13 cellular contexts compared by ENCODE assay signal in genomic region chr12:104370989-104371870, GRCh38.
A peak's percentile ranks its signal among the peaks of the same experiment; 100 is the strongest.
DNase-seq lines count a peak whose midpoint lies in the region; ATAC-seq, FAIRE-seq and TF ChIP-seq lines count a peak whose summit lies in the region.
"Had no signal": no experiment of that assay in that cellular context is flagged by ENCODE, and none has a peak within 500 bp of the region (broad histone marks: within the 10 kb centered on the region; RNA-seq: fewer than 3 reads in every experiment).

No MANE protein-coding gene starts in this region.

- 47 to 60% (median 52%) methylated on average over 16 of the region's 16 CpGs for WGBS in small intestine, 3 donors

- H3K27ac ChIP-seq in lower lobe of right lung (no peak overlapping the region), small intestine (ENCODE audit: low read depth in 1 of 2, low read length in 1 of 2) (no peak overlapping the region)
- H3K27ac ChIP-seq: tibial nerve had no signal

- peaks cover 9% of the 10 kb centered on the region for H3K9me3 Mint-ChIP-seq in chondrocyte (ENCODE audit: low read depth)
- H3K9me3 Mint-ChIP-seq in activated T-helper 2 cell treated with anti-CD3 and anti-CD28 coated beads, Interferon-gamma antibody, Interleukin-2, Interleukin-4, amounts not matched to agents 10 μg/mL and 5 μg/mL and 100 μg/mL, durations not matched to agents 14 hours and 24 hours and 36 hours = peaks cover 13% of the 10 kb centered on the region

- DNase-seq in Caki2 (ENCODE audit: low read depth) = peak; percentile 21
- DNase-seq in LHCN-M2 (ENCODE audit: low read depth) = peak; percentile 66
- no peak for DNase-seq in chondrocyte (ENCODE audit: low spot score)
- DNase-seq in lower lobe of right lung = no peak
- DNase-seq in medulla oblongata (ENCODE audit: extremely low spot score) = no peak
- no peak for DNase-seq in small intestine
- DNase-seq in stimulated activated CD4-positive, alpha-beta T cell treated with anti-CD3 and anti-CD28 coated beads, Interleukin-1b, Interleukin-23, amount 100 ng/mL, for 48 hours = no peak
- no peak for DNase-seq in activated T-helper 2 cell treated with anti-CD3 and anti-CD28 coated beads, Interferon-gamma antibody, Interleukin-2, Interleukin-4, amounts not matched to agents 10 μg/mL and 5 μg/mL and 100 μg/mL, durations not matched to agents 14 hours and 24 hours and 36 hours (ENCODE audit: low spot score)
- DNase-seq: DMS153; stimulated activated CD4-positive, alpha-beta T cell treated with anti-CD3 and anti-CD28 coated beads, Interleukin-4, amount 100 ng/mL, for 4 hours had no signal

- intact Hi-C loops in lower lobe of right lung (cut with DNase I) = no loop called here
- intact Hi-C loops in activated T-helper 2 cell treated with anti-CD3 and anti-CD28 coated beads, Interferon-gamma antibody, Interleukin-2, Interleukin-4, amounts not matched to agents 10 μg/mL and 5 μg/mL and 100 μg/mL, durations not matched to agents 14 hours and 24 hours and 36 hours (cut with micrococcal nuclease) = no loop called here

- TF ChIP-seq CTCF in chondrocyte (IDR thresholded peaks at IDR 0.05) (no peak), lower lobe of right lung (IDR thresholded peaks at IDR 0.05) (no peak)

- ATAC-seq in lower lobe of right lung = peak; percentile 35 to 43

- no peak overlapping the region for H3K4me3 Mint-ChIP-seq in chondrocyte (ENCODE audit: unreplicated experiment)
- H3K4me3 Mint-ChIP-seq in activated T-helper 2 cell treated with anti-CD3 and anti-CD28 coated beads, Interferon-gamma antibody, Interleukin-2, Interleukin-4, amounts not matched to agents 10 μg/mL and 5 μg/mL and 100 μg/mL, durations not matched to agents 14 hours and 24 hours and 36 hours (ENCODE audit: low read depth) = no peak overlapping the region
- H3K4me3 Mint-ChIP-seq: activated CD4-positive, alpha-beta memory T cell treated with anti-CD3 and anti-CD28 coated beads, Interleukin-2, amount 10 ng/mL, durations not matched to agents 7 days and 5 days; brain had no signal

- H3K36me3 Mint-ChIP-seq in chondrocyte (ENCODE audit: low read depth) = peaks cover 7% of the 10 kb centered on the region
- no peaks in the 10 kb centered on the region for H3K36me3 Mint-ChIP-seq in activated T-helper 2 cell treated with anti-CD3 and anti-CD28 coated beads, Interferon-gamma antibody, Interleukin-2, Interleukin-4, amounts not matched to agents 10 μg/mL and 5 μg/mL and 100 μg/mL, durations not matched to agents 14 hours and 24 hours and 36 hours (ENCODE audit: low read depth)
- H3K36me3 Mint-ChIP-seq: brain had no signal

- no peaks in the 10 kb centered on the region for H3K27me3 ChIP-seq in lower lobe of right lung (ENCODE audit: low read depth)
- no peaks in the 10 kb centered on the region for H3K27me3 ChIP-seq in small intestine (ENCODE audit: control insufficient read depth in 2 of 2, insufficient read depth in 2 of 2, low read length in 2 of 2)
- H3K27me3 ChIP-seq: tibial nerve had no signal

- H3K27me3 Mint-ChIP-seq in chondrocyte (ENCODE audit: low read depth) = no peaks in the 10 kb centered on the region
- H3K27me3 Mint-ChIP-seq in activated T-helper 2 cell treated with anti-CD3 and anti-CD28 coated beads, Interferon-gamma antibody, Interleukin-2, Interleukin-4, amounts not matched to agents 10 μg/mL and 5 μg/mL and 100 μg/mL, durations not matched to agents 14 hours and 24 hours and 36 hours (ENCODE audit: low read depth) = peaks cover 2% of the 10 kb centered on the region
- H3K27me3 Mint-ChIP-seq: activated CD4-positive, alpha-beta memory T cell treated with anti-CD3 and anti-CD28 coated beads, Interleukin-2, amount 10 ng/mL, durations not matched to agents 7 days and 5 days had no signal

- H3K4me1 Mint-ChIP-seq in chondrocyte (ENCODE audit: low read depth) = peaks cover 17% of the 10 kb centered on the region
- H3K4me1 Mint-ChIP-seq in activated T-helper 2 cell treated with anti-CD3 and anti-CD28 coated beads, Interferon-gamma antibody, Interleukin-2, Interleukin-4, amounts not matched to agents 10 μg/mL and 5 μg/mL and 100 μg/mL, durations not matched to agents 14 hours and 24 hours and 36 hours (ENCODE audit: low read depth) = peaks cover 17% of the 10 kb centered on the region
- H3K4me1 Mint-ChIP-seq: brain had no signal

- H3K36me3 ChIP-seq in lower lobe of right lung (no peaks in the 10 kb centered on the region), small intestine (ENCODE audit: control insufficient read depth in 2 of 2, insufficient read depth in 2 of 2, low read length in 2 of 2) (no peaks in the 10 kb centered on the region)
- H3K36me3 ChIP-seq: tibial nerve had no signal

- no peak for FAIRE-seq in small intestine (lab: Jason Lieb, UNC)

- in situ Hi-C loops in Caki2 (cut with HindIII; ENCODE audit: low pct_unique_long_range_greater_than_20kb, low sequenced_read_pairs) = no loop called here

- H3K9me3 ChIP-seq in lower lobe of right lung (peaks cover 4% of the 10 kb centered on the region), small intestine (ENCODE audit: control insufficient read depth, low read depth) (no peaks in the 10 kb centered on the region)

- no peak overlapping the region for H3K4me3 ChIP-seq in lower lobe of right lung
- H3K4me3 ChIP-seq in small intestine (ENCODE audit: low read depth in 1 of 2, low read length in 2 of 2) = no peak overlapping the region
- H3K4me3 ChIP-seq: tibial nerve had no signal

- H3K27ac Mint-ChIP-seq in chondrocyte (ENCODE audit: unreplicated experiment) = peak overlapping the region; percentile 41
- H3K27ac Mint-ChIP-seq in activated T-helper 2 cell treated with anti-CD3 and anti-CD28 coated beads, Interferon-gamma antibody, Interleukin-2, Interleukin-4, amounts not matched to agents 10 μg/mL and 5 μg/mL and 100 μg/mL, durations not matched to agents 14 hours and 24 hours and 36 hours = no peak overlapping the region
- H3K27ac Mint-ChIP-seq: brain had no signal

- H3K4me1 ChIP-seq in lower lobe of right lung (no peaks in the 10 kb centered on the region), small intestine (ENCODE audit: control insufficient read depth in 2 of 2, insufficient read depth in 1 of 2, low read depth in 1 of 2, low read length in 1 of 2) (no peaks in the 10 kb centered on the region)
- H3K4me1 ChIP-seq: tibial nerve had no signal

Comparison
In these comparisons a context has a peak if more than half of its experiments do, and no peak if none do; other contexts are left out.
1. DNase-seq: peak in Caki2 (single experiment) and LHCN-M2 (single experiment); none in chondrocyte (single experiment), lower lobe of right lung (single experiment), medulla oblongata (single experiment), small intestine (single experiment), stimulated activated CD4-positive, alpha-beta T cell treated with anti-CD3 and anti-CD28 coated beads, Interleukin-1b, Interleukin-23, amount 100 ng/mL, for 48 hours (single experiment) and activated T-helper 2 cell treated with anti-CD3 and anti-CD28 coated beads, Interferon-gamma antibody, Interleukin-2, Interleukin-4, amounts not matched to agents 10 μg/mL and 5 μg/mL and 100 μg/mL, durations not matched to agents 14 hours and 24 hours and 36 hours (single experiment).